ENCODE assay signal across 1 cellular context in the genomic region with DNA sequence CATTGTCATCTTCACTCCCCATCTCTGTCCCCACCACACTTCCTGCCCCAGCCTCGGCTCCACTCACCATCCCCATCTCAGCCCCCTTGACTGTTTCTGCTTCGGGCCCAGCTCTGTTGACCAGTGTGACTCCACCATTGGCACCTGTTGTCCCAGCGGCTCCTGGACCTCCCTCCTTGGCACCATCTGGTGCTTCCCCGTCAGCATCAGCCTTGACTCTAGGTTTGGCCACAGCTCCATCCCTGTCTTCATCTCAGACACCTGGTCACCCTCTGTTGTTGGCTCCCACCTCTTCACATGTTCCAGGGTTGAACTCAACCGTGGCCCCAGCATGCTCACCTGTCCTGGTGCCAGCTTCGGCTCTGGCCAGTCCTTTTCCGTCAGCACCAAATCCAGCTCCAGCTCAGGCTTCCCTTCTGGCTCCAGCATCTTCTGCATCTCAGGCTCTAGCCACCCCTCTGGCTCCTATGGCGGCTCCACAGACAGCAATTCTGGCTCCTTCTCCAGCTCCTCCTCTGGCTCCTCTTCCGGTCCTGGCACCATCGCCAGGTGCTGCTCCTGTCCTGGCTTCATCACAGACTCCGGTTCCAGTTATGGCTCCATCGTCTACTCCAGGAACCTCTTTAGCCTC.
TF ChIP-seq lines count a peak whose summit lies in the region.

No MANE protein-coding gene starts in this region.

TF ChIP-seq in endothelial cell of umbilical vein, 7 proteins besides CTCF, POLR2A, EP300 and RAD21:
- TF ChIP-seq GATA2 (IDR thresholded peaks at IDR 0.05; ENCODE audit: insufficient read depth, insufficient read length, low read depth, low read length) (no peak), EZH2 (IDR thresholded peaks at IDR 0.05; ENCODE audit: borderline replicate concordance, low read depth, low read length, severe bottlenecking) (no peak), POLR2AphosphoS5 (IDR thresholded peaks at IDR 0.05; ENCODE audit: insufficient read depth, low read depth, low read length) (no peak), JUN (IDR thresholded peaks at IDR 0.05; ENCODE audit: borderline replicate concordance, insufficient read depth, insufficient read length, low read depth) (no peak), MYC (IDR thresholded peaks at IDR 0.05; ENCODE audit: low read depth, low read length) (no peak), FOS (IDR thresholded peaks at IDR 0.05; ENCODE audit: borderline replicate concordance, insufficient read depth, low read length) (no peak)
- TF ChIP-seq, protein P1, sequence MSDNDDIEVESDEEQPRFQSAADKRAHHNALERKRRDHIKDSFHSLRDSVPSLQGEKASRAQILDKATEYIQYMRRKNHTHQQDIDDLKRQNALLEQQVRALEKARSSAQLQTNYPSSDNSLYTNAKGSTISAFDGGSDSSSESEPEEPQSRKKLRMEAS (IDR thresholded peaks at IDR 0.05; ENCODE audit: insufficient read depth, insufficient read length), result no peak
